In the genomic region with DNA sequence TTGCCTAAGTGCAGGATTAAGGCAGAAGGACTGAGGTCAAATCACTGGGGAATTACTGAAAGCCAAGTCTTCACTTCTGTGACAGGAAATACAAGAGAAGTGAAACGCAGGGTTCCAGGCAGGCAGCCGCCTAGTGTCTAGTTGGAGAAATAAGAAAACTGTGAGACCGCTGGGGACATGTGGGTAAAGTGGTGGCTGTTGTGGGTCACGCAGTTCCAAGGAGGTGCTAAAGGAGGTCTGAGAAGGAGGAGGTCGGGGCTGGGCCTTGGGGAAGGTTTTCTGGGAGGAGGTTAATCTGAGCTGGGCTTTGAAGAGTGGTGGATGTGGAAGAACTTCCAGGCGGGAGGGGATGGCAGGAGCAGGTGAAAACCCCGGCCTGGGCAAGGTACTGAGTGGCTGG, we compare ENCODE assay signal across 10 cellular contexts. TPM values are rescaled to one million over a fixed set of nuclear protein-coding genes. Genes with fewer than 3 reads are reported as not detected.
DNase-seq lines count a peak whose midpoint lies in the region; ATAC-seq lines count a peak whose summit lies in the region.
"Had no signal": no experiment of that assay in that cellular context is flagged by ENCODE, and none has a peak within 500 bp of the region (broad histone marks: within the 10 kb centered on the region; RNA-seq: fewer than 3 reads in every experiment).

No MANE protein-coding gene starts in this region.

- H3K27me3 ChIP-seq in GM23248 (replicated peaks; ENCODE audit: insufficient read depth), result no peaks in the 10 kb centered on the region

- H3K4me3 ChIP-seq in GM23248, result no peak overlapping the region

- no peaks in the 10 kb centered on the region for H3K9me3 ChIP-seq in GM23248 (ENCODE audit: low read depth)

- H3K9me3 Mint-ChIP-seq in activated naive CD4-positive, alpha-beta T cell treated with anti-CD3 and anti-CD28 coated beads, Interleukin-2, amount 50 U/mL, for 72 hours, result no peaks in the 10 kb centered on the region
- H3K9me3 Mint-ChIP-seq in stimulated activated effector memory CD8-positive, alpha-beta T cell treated with anti-CD3 and anti-CD28 coated beads, Interleukin-12 subunit alpha, Interleukin-12 subunit beta, amount 100 ng/mL, for 72 hours, result no peaks in the 10 kb centered on the region

- peaks cover 48 to 49% of the 10 kb centered on the region in 2 donors for H3K36me3 Mint-ChIP-seq in activated naive CD4-positive, alpha-beta T cell treated with anti-CD3 and anti-CD28 coated beads, Interleukin-2, amount 50 U/mL, for 72 hours
- H3K36me3 Mint-ChIP-seq in stimulated activated effector memory CD8-positive, alpha-beta T cell treated with anti-CD3 and anti-CD28 coated beads, Interleukin-12 subunit alpha, Interleukin-12 subunit beta, amount 100 ng/mL, for 72 hours, result peaks cover 100% of the 10 kb centered on the region

- no peak for ATAC-seq in activated naive CD4-positive, alpha-beta T cell treated with anti-CD3 and anti-CD28 coated beads, Interleukin-2, amount 50 U/mL, for 72 hours
- ATAC-seq in HG03175 (IDR thresholded peaks at IDR 0.05; ENCODE audit: unreplicated experiment), result peak; percentile 40
- no peak for ATAC-seq in stimulated activated effector memory CD8-positive, alpha-beta T cell treated with anti-CD3 and anti-CD28 coated beads, Interleukin-12 subunit alpha, Interleukin-12 subunit beta, amount 100 ng/mL, for 72 hours
- no peak for ATAC-seq in HG03460 (IDR thresholded peaks at IDR 0.05; ENCODE audit: unreplicated experiment)

- no peaks in the 10 kb centered on the region for H3K36me3 ChIP-seq in GM23248 (ENCODE audit: low read depth)

- no peak for DNase-seq in activated naive CD4-positive, alpha-beta T cell treated with anti-CD3 and anti-CD28 coated beads, Interleukin-2, amount 50 U/mL, for 72 hours (ENCODE audit: low spot score in 2 of 2)
- no peak for DNase-seq in activated naive CD4-positive, alpha-beta T cell (lab: John Stamatoyannopoulos, UW)
- DNase-seq in caudate nucleus (lab: John Stamatoyannopoulos, UW) (no peak), ACHN (no peak), GM23248 (no peak)
- no peak for DNase-seq in stimulated activated effector memory CD8-positive, alpha-beta T cell treated with anti-CD3 and anti-CD28 coated beads, Interleukin-12 subunit alpha, Interleukin-12 subunit beta, amount 100 ng/mL, for 72 hours (ENCODE audit: low spot score in 2 of 2)
- DNase-seq: activated CD4-positive, CD25-positive, alpha-beta regulatory T cell; NCI-H1092 treated with DMSO at 0.1 percent for 48 hours had no signal

- H3K4me1 ChIP-seq in GM23248 (ENCODE audit: insufficient read depth), result no peaks in the 10 kb centered on the region

- H3F3A ChIP-seq in GM23248 (ENCODE audit: insufficient read depth), result no peaks in the 10 kb centered on the region

- in situ Hi-C loops in ACHN (cut with HindIII; ENCODE audit: low pct_ligation_motif_present, low pct_unique_long_range_greater_than_20kb, low sequenced_read_pairs) (no loop called here), GM23248 (cut with MboI) (no loop called here)

- H3K9ac ChIP-seq in GM23248, result no peak overlapping the region

- no peak overlapping the region for H2AFZ ChIP-seq in GM23248

- no peaks in the 10 kb centered on the region for H3K79me2 ChIP-seq in GM23248 (ENCODE audit: insufficient read depth)

- H3K4me2 ChIP-seq in GM23248 (ENCODE audit: unreplicated experiment), result no peak overlapping the region

- H3K27ac ChIP-seq in caudate nucleus (ENCODE audit: low read depth, low read length) (peak overlapping the region; percentile 24), GM23248 (no peak overlapping the region)

- 92 to 93% methylated on average over 7 of the region's 7 CpGs for WGBS in GM23248 (ENCODE audit: low coverage in 1 of 2, low lambda C conversion rate in 2 of 2, missing lambda C conversion rate in 2 of 2), 2 experiments

- H3K4me1 Mint-ChIP-seq in stimulated activated effector memory CD8-positive, alpha-beta T cell treated with anti-CD3 and anti-CD28 coated beads, Interleukin-12 subunit alpha, Interleukin-12 subunit beta, amount 100 ng/mL, for 72 hours, result peaks cover 50% of the 10 kb centered on the region

- H3K9me2 ChIP-seq in GM23248 (ENCODE audit: insufficient read depth), result no peaks in the 10 kb centered on the region

- H3K4me3 Mint-ChIP-seq in stimulated activated effector memory CD8-positive, alpha-beta T cell treated with anti-CD3 and anti-CD28 coated beads, Interleukin-12 subunit alpha, Interleukin-12 subunit beta, amount 100 ng/mL, for 72 hours, result peak overlapping the region; percentile 43

- H3K27ac Mint-ChIP-seq in activated naive CD4-positive, alpha-beta T cell treated with anti-CD3 and anti-CD28 coated beads, Interleukin-2, amount 50 U/mL, for 72 hours, result peak overlapping the region; percentile 25 to 46
- H3K27ac Mint-ChIP-seq in stimulated activated effector memory CD8-positive, alpha-beta T cell treated with anti-CD3 and anti-CD28 coated beads, Interleukin-12 subunit alpha, Interleukin-12 subunit beta, amount 100 ng/mL, for 72 hours, result peak overlapping the region; percentile 70

- H4K20me1 ChIP-seq in GM23248 (ENCODE audit: insufficient read depth), result no peaks in the 10 kb centered on the region

RNA-seq across cellular contexts. Expression of a gene that starts 11.2 kb away (rescaled TPM):
- total RNA-seq in activated naive CD4-positive, alpha-beta T cell treated with anti-CD3 and anti-CD28 coated beads, Interleukin-2, amount 50 U/mL, for 72 hours, result 100 to 1,000 TPM; 157 to 310 TPM
- total RNA-seq in GM23248 (2014; rRNA removed; shearing (Covaris generic)), result 34.4 and 37.2 TPM in 2 replicates
- polyA plus RNA-seq in GM23248 (2016; fragmentation: Nextera tagmentation; extraction: Ambion mirVana), result 48.4 and 51.5 TPM in 2 replicates

RNA-seq across cellular contexts. Expression of a gene that starts 30.2 kb away (rescaled TPM):
- under 1 TPM; 0.14 to 0.48 TPM for total RNA-seq in activated naive CD4-positive, alpha-beta T cell treated with anti-CD3 and anti-CD28 coated beads, Interleukin-2, amount 50 U/mL, for 72 hours
- total RNA-seq in GM23248 (2014; rRNA removed; shearing (Covaris generic)), result 71.6 and 82.9 TPM in 2 replicates
- 44.3 and 46.6 TPM in 2 replicates for polyA plus RNA-seq in GM23248 (2016; fragmentation: Nextera tagmentation; extraction: Ambion mirVana)

Comparison
In these comparisons a context has a peak if more than half of its experiments do, and no peak if none do; other contexts are left out.
1. RNA of a gene that starts 30.2 kb away (total RNA-seq): 71.6 to 82.9 TPM in GM23248; 0.14 to 0.48 TPM in activated naive CD4-positive, alpha-beta T cell treated with anti-CD3 and anti-CD28 coated beads, Interleukin-2, amount 50 U/mL, for 72 hours; every median in the first group is over 10 times any median in the second.